In the genomic region with DNA sequence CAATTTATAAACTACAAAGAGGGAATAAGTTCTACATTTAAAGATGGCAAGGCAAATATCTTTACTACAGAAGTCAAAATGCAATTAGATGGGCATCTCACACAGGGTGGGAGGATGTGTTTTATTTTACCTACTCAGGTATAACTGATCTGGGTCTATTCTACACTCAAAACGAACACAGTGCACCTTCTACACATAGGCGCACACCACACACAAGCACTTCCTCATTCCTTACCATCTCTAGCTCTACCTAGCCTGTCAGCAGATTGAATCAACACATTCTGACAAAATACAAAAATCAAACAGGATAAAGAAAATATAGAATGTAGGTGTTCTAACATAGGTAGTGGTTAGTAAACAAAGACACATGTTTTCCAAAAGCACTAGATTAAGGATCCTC, we compare ENCODE assay signal across 13 cellular contexts.
DNase-seq lines count a peak whose midpoint lies in the region; ATAC-seq and TF ChIP-seq lines count a peak whose summit lies in the region.
"Had no signal": no experiment of that assay in that cellular context is flagged by ENCODE, and none has a peak within 500 bp of the region (broad histone marks: within the 10 kb centered on the region; RNA-seq: fewer than 3 reads in every experiment).

No MANE protein-coding gene starts in this region.

- CTCF ChIA-PET in PC-3 (lab: Charles Lee), result no interaction called here

- H3K27ac ChIP-seq in OCI-LY1 (ENCODE audit: low read depth, low read length, poor library complexity, severe bottlenecking), result peak overlapping the region; percentile 1
- no peak overlapping the region for H3K27ac ChIP-seq in upper lobe of right lung
- H3K27ac ChIP-seq in PC-3 (ENCODE audit: low read length), result no peak overlapping the region
- peak overlapping the region in 2 of 8 donors; percentile 20 to 24 for H3K27ac ChIP-seq in spleen
- no peak overlapping the region for H3K27ac ChIP-seq in thyroid gland
- H3K27ac ChIP-seq: C4-2B, right atrium auricular region had no signal

- no peaks in the 10 kb centered on the region for H3K9me2 ChIP-seq in OCI-LY1 (ENCODE audit: low read depth, low read length)
- H3K9me2 ChIP-seq in PC-3 (replicated peaks; ENCODE audit: low read length), result no peaks in the 10 kb centered on the region

- DNase-seq in upper lobe of right lung (no peak), PC-3 (no peak), spleen (no peak), thyroid gland (no peak)
- DNase-seq: activated CD4-positive, alpha-beta T cell treated with anti-CD3 and anti-CD28 coated beads, Interleukin-2, amount 50 U/mL, for 4 hours; aorta; DMS79 treated with DMSO at 0.1 percent for 48 hours; stimulated activated CD4-positive, alpha-beta T cell treated with anti-CD3 and anti-CD28 coated beads, Interleukin-2, amount 100 ng/mL, for 48 hours had no signal

- H3K36me3 ChIP-seq in OCI-LY1 (ENCODE audit: insufficient read depth, low read length) (no peaks in the 10 kb centered on the region), upper lobe of right lung (no peaks in the 10 kb centered on the region), PC-3 (ENCODE audit: low read depth, low read length) (no peaks in the 10 kb centered on the region), spleen (peaks cover 0 to 20% (median 2%) of the 10 kb centered on the region in 6 donors), thyroid gland (no peaks in the 10 kb centered on the region)
- H3K36me3 ChIP-seq: right atrium auricular region had no signal

- WGBS in spleen, 5 donors, result 36 to 59% (median 50%) methylated on average over 2 of the region's 2 CpGs
- 67 to 76% methylated on average over 2 of the region's 2 CpGs for WGBS in thyroid gland, 2 donors

- H3K27me3 ChIP-seq in OCI-LY1 (ENCODE audit: insufficient read depth, low read length) (no peaks in the 10 kb centered on the region), upper lobe of right lung (no peaks in the 10 kb centered on the region), PC-3 (ENCODE audit: low read length) (no peaks in the 10 kb centered on the region), spleen (replicated peaks in 1 of 7) (no peaks in the 10 kb centered on the region), thyroid gland (no peaks in the 10 kb centered on the region)
- H3K27me3 ChIP-seq: right atrium auricular region had no signal

- ATAC-seq in GM19397 (IDR thresholded peaks at IDR 0.05; ENCODE audit: unreplicated experiment) (peak; percentile 75), HG02981 (IDR thresholded peaks at IDR 0.05; ENCODE audit: unreplicated experiment) (peak; percentile 80), upper lobe of right lung (peak; percentile 81), PC-3 (no peak)

- H3F3A ChIP-seq in OCI-LY1 (ENCODE audit: insufficient read depth, low read length) (no peaks in the 10 kb centered on the region), PC-3 (ENCODE audit: low read length, unreplicated experiment) (no peaks in the 10 kb centered on the region)

- H4K20me1 ChIP-seq in OCI-LY1 (ENCODE audit: insufficient read depth, low read length) (no peaks in the 10 kb centered on the region), PC-3 (ENCODE audit: low read length) (no peaks in the 10 kb centered on the region)

- intact Hi-C loops in upper lobe of right lung (cut with DNase I) (no loop called here), PC-3 (cut with micrococcal nuclease) (no loop called here), spleen (cut with DNase I; ENCODE audit: low total_unique reads) (no loop called here), thyroid gland (cut with DNase I) (no loop called here)

- H3K9ac ChIP-seq in OCI-LY1 (ENCODE audit: low read length) (peak overlapping the region; percentile 13; the same call in 1 of the 2 replicates), PC-3 (ENCODE audit: low read length) (no peak overlapping the region)

- TF ChIP-seq CTCF in OCI-LY1 (IDR thresholded peaks at IDR 0.05; ENCODE audit: low read length), result no peak
- no peak for TF ChIP-seq CTCF in upper lobe of right lung (IDR thresholded peaks at IDR 0.05)
- TF ChIP-seq CTCF in PC-3 (conservative IDR thresholded peaks at IDR 0.05; ENCODE audit: low read depth, low read length), result no peak
- TF ChIP-seq CTCF in spleen (IDR thresholded peaks at IDR 0.05 in 8 of 11, conservative IDR thresholded peaks at IDR 0.05 in 3 of 11), result no peak
- TF ChIP-seq CTCF in thyroid gland (IDR thresholded peaks at IDR 0.05), result no peak

- H3K79me2 ChIP-seq in OCI-LY1 (ENCODE audit: insufficient read depth, low read length), result no peaks in the 10 kb centered on the region
- H3K79me2 ChIP-seq in PC-3 (ENCODE audit: low read length), result no peaks in the 10 kb centered on the region

- TF ChIP-seq POLR2A in spleen (IDR thresholded peaks at IDR 0.05) (no peak), thyroid gland (IDR thresholded peaks at IDR 0.05) (no peak)

- POLR2A ChIA-PET in PC-3 (lab: Charles Lee; ENCODE audit: unreplicated experiment), result no interaction called here

- no TSS peak for BruUV-seq in PC-3 (replicated peaks; lab: Mats Ljungman, UMichigan)

- H3K4me3 ChIP-seq in OCI-LY1 (ENCODE audit: low read depth, low read length, poor library complexity, severe bottlenecking) (no peak overlapping the region), upper lobe of right lung (no peak overlapping the region), PC-3 (ENCODE audit: low read length) (no peak overlapping the region), spleen (peak overlapping the region in 1 of 8 donors; percentile 27), thyroid gland (replicated peaks in 1 of 3) (no peak overlapping the region)
- H3K4me3 ChIP-seq: right atrium auricular region had no signal

- H3K4me1 ChIP-seq in OCI-LY1 (ENCODE audit: insufficient read depth, low read length, severe bottlenecking) (peaks cover 17% of the 10 kb centered on the region), upper lobe of right lung (no peaks in the 10 kb centered on the region), PC-3 (ENCODE audit: insufficient read depth, low read length) (no peaks in the 10 kb centered on the region), spleen (peaks cover 0 to 5% (median 0%) of the 10 kb centered on the region in 6 donors), thyroid gland (no peaks in the 10 kb centered on the region)
- H3K4me1 ChIP-seq: right atrium auricular region had no signal

- no peaks in the 10 kb centered on the region for H3K9me3 ChIP-seq in OCI-LY1 (ENCODE audit: low read length)
- no peaks in the 10 kb centered on the region for H3K9me3 ChIP-seq in upper lobe of right lung
- no peaks in the 10 kb centered on the region for H3K9me3 ChIP-seq in PC-3 (ENCODE audit: low read length)
- no peaks in the 10 kb centered on the region for H3K9me3 ChIP-seq in spleen
- no peaks in the 10 kb centered on the region for H3K9me3 ChIP-seq in thyroid gland
- H3K9me3 ChIP-seq: right atrium auricular region had no signal

- H3K4me2 ChIP-seq in OCI-LY1 (ENCODE audit: low read length) (peak overlapping the region; percentile 37), PC-3 (ENCODE audit: low read length) (no peak overlapping the region)

- H2AFZ ChIP-seq in OCI-LY1 (ENCODE audit: low read length), result no peak overlapping the region
- H2AFZ ChIP-seq in PC-3 (ENCODE audit: low read length), result no peak overlapping the region
